ENCODE assay signal across 1 cellular context in genomic region chr1:93344484-93344883, GRCh38.
TF ChIP-seq lines count a peak whose summit lies in the region.

No MANE protein-coding gene starts in this region.

TF ChIP-seq in HepG2, 621 proteins besides CTCF, POLR2A, EP300 and RAD21 (continued from another document):
- TF ChIP-seq ZBTB33 (CRISPR knock-in tag; IDR thresholded peaks at IDR 0.05) (no peak), CHD2 (IDR thresholded peaks at IDR 0.05; ENCODE audit: low read depth, low read length) (no peak), SRSF1 (optimal IDR thresholded peaks at IDR 0.05; ENCODE audit: low read depth, low read length) (no peak), NR2F1 (CRISPR knock-in tag; IDR thresholded peaks at IDR 0.05) (peak; percentile 18 to 47; a peak in 2 of 4 replicates), ZNF512B (CRISPR knock-in tag; IDR thresholded peaks at IDR 0.05; ENCODE audit: borderline replicate concordance) (no peak), ZNF335 (CRISPR knock-in tag; IDR thresholded peaks at IDR 0.05) (no peak), RARA (CRISPR knock-in tag; IDR thresholded peaks at IDR 0.05) (peak; percentile 19; the same call in 1 of the 2 replicates), MTA3 (CRISPR knock-in tag; IDR thresholded peaks at IDR 0.05) (no peak), STAT6 (CRISPR knock-in tag; IDR thresholded peaks at IDR 0.05; ENCODE audit: borderline replicate concordance) (no peak), NR1H2 (CRISPR knock-in tag; IDR thresholded peaks at IDR 0.05; ENCODE audit: borderline replicate concordance, low read depth) (no peak), PRMT3 (CRISPR knock-in tag; IDR thresholded peaks at IDR 0.05; ENCODE audit: borderline replicate concordance, low read depth) (no peak), ONECUT2 (CRISPR knock-in tag; IDR thresholded peaks at IDR 0.05) (peak; percentile 84), SPEN (CRISPR knock-in tag; IDR thresholded peaks at IDR 0.05; ENCODE audit: low read depth) (no peak), ZNF782 (CRISPR knock-in tag; IDR thresholded peaks at IDR 0.05; ENCODE audit: borderline replicate concordance) (no peak), PAXIP1 (CRISPR knock-in tag; conservative IDR thresholded peaks at IDR 0.05) (peak; percentile 26; the same call in 1 of the 2 replicates), ZNF639 (CRISPR knock-in tag; conservative IDR thresholded peaks at IDR 0.05) (no peak), TBX2 (CRISPR knock-in tag; IDR thresholded peaks at IDR 0.05; ENCODE audit: borderline replicate concordance) (no peak), ZNF260 (CRISPR knock-in tag; IDR thresholded peaks at IDR 0.05; ENCODE audit: borderline replicate concordance, low read depth) (no peak), ZNF781 (CRISPR knock-in tag; IDR thresholded peaks at IDR 0.05; ENCODE audit: borderline replicate concordance, not compliant biosample characterization) (no peak), ZNF616 (CRISPR knock-in tag; IDR thresholded peaks at IDR 0.05; ENCODE audit: low read depth) (no peak), HOXA3 (CRISPR knock-in tag; IDR thresholded peaks at IDR 0.05) (no peak)
